ENCODE assay signal across 31 cellular contexts in genomic region chr17:58671969-58672368, GRCh38. TPM values are rescaled to one million over a fixed set of nuclear protein-coding genes. Genes with fewer than 3 reads are reported as not detected.
"Had no signal": no experiment of that assay in that cellular context is flagged by ENCODE, and none has a peak within 500 bp of the region (broad histone marks: within the 10 kb centered on the region; RNA-seq: fewer than 3 reads in every experiment).

No MANE protein-coding gene starts in this region.

- FAIRE-seq: endometrium, small intestine had no signal

- H3K36me3 Mint-ChIP-seq: activated CD8-positive, alpha-beta memory T cell treated with anti-CD3 and anti-CD28 coated beads, Interleukin-2, amount 10 ng/mL, durations not matched to agents 7 days and 5 days; activated naive CD4-positive, alpha-beta T cell treated with anti-CD3 and anti-CD28 coated beads, Interleukin-2, amount 50 U/mL, for 24 hours; naive B cell had no signal

- H3K27me3 Mint-ChIP-seq: activated CD4-positive, alpha-beta T cell treated with anti-CD3 and anti-CD28 coated beads for 36 hours; activated naive CD4-positive, alpha-beta T cell treated with anti-CD3 and anti-CD28 coated beads, Interleukin-2, amount 50 U/mL, for 24 hours had no signal

- H3K36me3 ChIP-seq: breast epithelium, esophagus squamous epithelium, ovary, sigmoid colon, thoracic aorta, vagina had no signal

- H3K4me3 Mint-ChIP-seq: activated B cell treated with CpG ODN at 0.5 μM for 24 hours; activated CD4-positive, alpha-beta T cell treated with anti-CD3 and anti-CD28 coated beads for 36 hours; activated CD8-positive, alpha-beta memory T cell treated with anti-CD3 and anti-CD28 coated beads, Interleukin-2, amount 10 ng/mL, durations not matched to agents 7 days and 5 days; activated CD8-positive, alpha-beta T cell treated with anti-CD3 and anti-CD28 coated beads, Interleukin-2, amount 10 ng/mL, durations not matched to agents 7 days and 5 days; activated naive CD4-positive, alpha-beta T cell treated with anti-CD3 and anti-CD28 coated beads, Interleukin-2, amount 50 U/mL, for 24 hours; activated naive CD8-positive, alpha-beta T cell treated with anti-CD3 and anti-CD28 coated beads, Interleukin-2, amount 50 U/mL, for 24 hours; dendritic cell treated with granulocyte-macrophage colony-stimulating factor and Interleukin-4, amounts not matched to agents 40 ng/mL and 50 ng/mL, for 4 days; naive B cell; nephron progenitor cell; stimulated activated effector memory CD8-positive, alpha-beta T cell treated with anti-CD3 and anti-CD28 coated beads, Interleukin-12 subunit alpha, Interleukin-12 subunit beta, amount 100 ng/mL, for 72 hours; stimulated activated naive CD8-positive, alpha-beta T cell treated with anti-CD3 and anti-CD28 coated beads, Interleukin-15, Interleukin-2, amounts not matched to agents 100 ng/mL and 50 ng/mL, for 24 hours had no signal

- H3K4me3 ChIP-seq: breast epithelium, esophagus squamous epithelium, ovary, sigmoid colon, thoracic aorta, vagina had no signal

- H3K4me1 Mint-ChIP-seq: stimulated activated effector memory CD8-positive, alpha-beta T cell treated with anti-CD3 and anti-CD28 coated beads, Interleukin-12 subunit alpha, Interleukin-12 subunit beta, amount 100 ng/mL, for 72 hours had no signal

- H3K27ac ChIP-seq: breast epithelium, epithelial cell of prostate, esophagus squamous epithelium, ovary, sigmoid colon, thoracic aorta, vagina had no signal

- H3K9me3 Mint-ChIP-seq: activated B cell treated with CpG ODN at 0.5 μM for 24 hours; activated naive CD4-positive, alpha-beta T cell treated with anti-CD3 and anti-CD28 coated beads, Interleukin-2, amount 50 U/mL, for 24 hours; activated naive CD8-positive, alpha-beta T cell treated with anti-CD3 and anti-CD28 coated beads, Interleukin-2, amount 50 U/mL, for 24 hours; activated T-helper 2 cell treated with anti-CD3 and anti-CD28 coated beads, Interferon-gamma antibody, Interleukin-2, Interleukin-4, amounts not matched to agents 10 μg/mL and 5 μg/mL and 100 μg/mL, durations not matched to agents 14 hours and 24 hours and 36 hours; dendritic cell treated with granulocyte-macrophage colony-stimulating factor and Interleukin-4, amounts not matched to agents 40 ng/mL and 50 ng/mL, for 4 days; naive B cell; nephron progenitor cell; stimulated activated effector memory CD8-positive, alpha-beta T cell treated with anti-CD3 and anti-CD28 coated beads, Interleukin-12 subunit alpha, Interleukin-12 subunit beta, amount 100 ng/mL, for 72 hours; stimulated activated naive CD8-positive, alpha-beta T cell treated with anti-CD3 and anti-CD28 coated beads, Interleukin-15, Interleukin-2, amounts not matched to agents 100 ng/mL and 50 ng/mL, for 24 hours had no signal

- H3K27me3 ChIP-seq: breast epithelium, ovary, sigmoid colon, vagina had no signal

- H3K4me1 ChIP-seq: breast epithelium, esophagus squamous epithelium, sigmoid colon, vagina had no signal

- ATAC-seq: activated CD4-positive, alpha-beta T cell treated with anti-CD3 and anti-CD28 coated beads for 36 hours; activated CD8-positive, alpha-beta memory T cell treated with anti-CD3 and anti-CD28 coated beads, Interleukin-2, amount 10 ng/mL, durations not matched to agents 7 days and 5 days; activated CD8-positive, alpha-beta T cell treated with anti-CD3 and anti-CD28 coated beads, Interleukin-2, amount 10 ng/mL, durations not matched to agents 7 days and 5 days; activated naive CD8-positive, alpha-beta T cell treated with anti-CD3 and anti-CD28 coated beads, Interleukin-2, amount 50 U/mL, for 24 hours; left ventricle myocardium superior; stimulated activated effector memory CD8-positive, alpha-beta T cell treated with anti-CD3 and anti-CD28 coated beads, Interleukin-12 subunit alpha, Interleukin-12 subunit beta, amount 100 ng/mL, for 72 hours had no signal

- DNase-seq: activated B cell treated with CpG ODN at 0.5 μM for 24 hours; activated CD4-positive, alpha-beta T cell treated with anti-CD3 and anti-CD28 coated beads for 36 hours; activated CD8-positive, alpha-beta memory T cell treated with anti-CD3 and anti-CD28 coated beads, Interleukin-2, amount 10 ng/mL, durations not matched to agents 7 days and 5 days; activated CD8-positive, alpha-beta T cell treated with anti-CD3 and anti-CD28 coated beads, Interleukin-2, amount 10 ng/mL, durations not matched to agents 7 days and 5 days; activated naive CD8-positive, alpha-beta T cell treated with anti-CD3 and anti-CD28 coated beads, Interleukin-2, amount 50 U/mL, for 24 hours; activated T-cell treated with anti-CD3 and anti-CD28 coated beads, Interleukin-2, amount 50 U/mL, for 48 hours; amygdala; central memory CD4-positive, alpha-beta T cell; esophagus squamous epithelium; foreskin melanocyte; left ventricle myocardium superior; naive B cell; nephron progenitor cell; ovary; sigmoid colon; small intestine; stimulated activated CD4-positive, alpha-beta T cell treated with anti-CD3 and anti-CD28 coated beads, Interleukin-4, amount 100 ng/mL, for 24 hours; trophoblast cell had no signal

- H3K27ac Mint-ChIP-seq: activated B cell treated with CpG ODN at 0.5 μM for 24 hours; activated CD4-positive, alpha-beta T cell treated with anti-CD3 and anti-CD28 coated beads for 36 hours; activated CD8-positive, alpha-beta memory T cell treated with anti-CD3 and anti-CD28 coated beads, Interleukin-2, amount 10 ng/mL, durations not matched to agents 7 days and 5 days; activated CD8-positive, alpha-beta T cell treated with anti-CD3 and anti-CD28 coated beads, Interleukin-2, amount 10 ng/mL, durations not matched to agents 7 days and 5 days; activated naive CD4-positive, alpha-beta T cell treated with anti-CD3 and anti-CD28 coated beads, Interleukin-2, amount 50 U/mL, for 24 hours; activated naive CD8-positive, alpha-beta T cell treated with anti-CD3 and anti-CD28 coated beads, Interleukin-2, amount 50 U/mL, for 24 hours; activated T-helper 2 cell treated with anti-CD3 and anti-CD28 coated beads, Interferon-gamma antibody, Interleukin-2, Interleukin-4, amounts not matched to agents 10 μg/mL and 5 μg/mL and 100 μg/mL, durations not matched to agents 14 hours and 24 hours and 36 hours; dendritic cell treated with granulocyte-macrophage colony-stimulating factor and Interleukin-4, amounts not matched to agents 40 ng/mL and 50 ng/mL, for 4 days; nephron progenitor cell; progenitor cell of endocrine pancreas; stimulated activated effector memory CD8-positive, alpha-beta T cell treated with anti-CD3 and anti-CD28 coated beads, Interleukin-12 subunit alpha, Interleukin-12 subunit beta, amount 100 ng/mL, for 72 hours; stimulated activated naive CD8-positive, alpha-beta T cell treated with anti-CD3 and anti-CD28 coated beads, Interleukin-15, Interleukin-2, amounts not matched to agents 100 ng/mL and 50 ng/mL, for 24 hours had no signal

- H3K9me3 ChIP-seq: breast epithelium, esophagus squamous epithelium, ovary, sigmoid colon, thoracic aorta, vagina had no signal

RNA-seq across cellular contexts. Expression of gene TEX14, which starts 19.9 kb away (rescaled TPM):
- total RNA-seq: glomerular endothelial cell, renal cortical epithelial cell, vagina had no signal
